ENCODE assay signal across 22 cellular contexts in the genomic region with DNA sequence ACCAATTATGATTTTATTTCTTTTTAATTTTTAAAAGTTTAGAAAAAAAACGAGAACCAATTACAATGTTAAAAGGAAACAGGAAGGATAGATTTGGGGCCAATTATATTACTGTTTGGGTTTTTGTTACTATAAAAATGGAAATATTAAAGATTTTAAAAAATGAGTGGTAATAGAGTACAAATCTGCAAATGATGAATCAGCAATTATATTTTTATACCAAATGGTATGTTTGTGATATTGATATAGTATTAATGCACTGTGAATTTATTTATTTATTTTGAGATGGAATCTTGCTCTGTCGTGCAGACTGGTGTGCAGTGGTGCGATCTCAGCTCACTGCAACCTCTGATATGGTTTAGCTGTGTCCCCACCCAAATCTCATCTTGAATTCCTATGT. TPM values are rescaled to one million over a fixed set of nuclear protein-coding genes. Genes with fewer than 3 reads are reported as not detected.
DNase-seq lines count a peak whose midpoint lies in the region; ATAC-seq, FAIRE-seq and TF ChIP-seq lines count a peak whose summit lies in the region.
"Had no signal": no experiment of that assay in that cellular context is flagged by ENCODE, and none has a peak within 500 bp of the region (broad histone marks: within the 10 kb centered on the region; RNA-seq: fewer than 3 reads in every experiment).

No MANE protein-coding gene starts in this region.

- no peak overlapping the region for H3K4ac ChIP-seq in H1 (replicated peaks; ENCODE audit: insufficient read length, low read depth, low read length)

- H3K4me1 ChIP-seq in HepG2 (ENCODE audit: insufficient read depth, low read length): no peaks in the 10 kb centered on the region
- no peaks in the 10 kb centered on the region for H3K4me1 ChIP-seq in right lobe of liver
- H3K4me1 ChIP-seq in OCI-LY7 (ENCODE audit: insufficient read depth, low read length, poor library complexity, severe bottlenecking): no peaks in the 10 kb centered on the region
- no peaks in the 10 kb centered on the region for H3K4me1 ChIP-seq in H1 (replicated peaks in 1 of 4; ENCODE audit: control insufficient read depth in 3 of 4, insufficient read depth in 4 of 4, low read length in 3 of 4)
- H3K4me1 ChIP-seq: BE2C had no signal

- H3K9me2 ChIP-seq in OCI-LY7 (ENCODE audit: insufficient read depth, low read length): no peaks in the 10 kb centered on the region

- H3K36me3 ChIP-seq in HepG2 (replicated peaks in 1 of 2; ENCODE audit: control insufficient read depth in 1 of 2, insufficient read depth in 2 of 2, low read length in 2 of 2): no peaks in the 10 kb centered on the region
- no peaks in the 10 kb centered on the region for H3K36me3 ChIP-seq in right lobe of liver
- H3K36me3 ChIP-seq in OCI-LY7 (ENCODE audit: insufficient read depth, low read length): no peaks in the 10 kb centered on the region; the same call in 1 of the 2 replicates
- H3K36me3 ChIP-seq in H1 (ENCODE audit: control insufficient read depth in 2 of 4, insufficient read depth in 4 of 4, low read length in 3 of 4): peaks cover 0 to 3% (median 0%) of the 10 kb centered on the region in 4 experiments; a peak in 1 of 8 replicates

- TF ChIP-seq CTCF in HepG2 (CRISPR knock-in tag; IDR thresholded peaks at IDR 0.05) (no peak), right lobe of liver (IDR thresholded peaks at IDR 0.05) (no peak), OCI-LY7 (conservative IDR thresholded peaks at IDR 0.05; ENCODE audit: low read length) (no peak), H1 (IDR thresholded peaks at IDR 0.05; ENCODE audit: control extremely low read depth in 1 of 3, insufficient read depth in 1 of 3, low read depth in 1 of 3, low read length in 3 of 3) (no peak)

- DNase-seq in HepG2 (ENCODE audit: low spot score): no peak
- no peak for DNase-seq in right lobe of liver
- no peak for DNase-seq in OCI-LY7 (ENCODE audit: low spot score)
- DNase-seq in H1 (ENCODE audit: low read depth in 1 of 2, low spot score in 2 of 2): no peak
- DNase-seq in NCI-H748 (lab: John Stamatoyannopoulos, UW; ENCODE audit: unreplicated experiment): no peak
- DNase-seq in stimulated activated CD4-positive, alpha-beta T cell treated with anti-CD3 and anti-CD28 coated beads, Interleukin-4, amount 100 ng/mL, for 1 hour: no peak
- DNase-seq: ACHN; BE2C; C1 segment of cervical spinal cord; CD4-positive, CD25-positive, alpha-beta regulatory T cell; CD8-positive, alpha-beta memory T cell; COR-L47; DMS153; DMS79; GDM1; H7; HFFc6 had no signal

- ATAC-seq in HepG2: no peak
- ATAC-seq in right lobe of liver: no peak
- ATAC-seq: GM23338, HCT116 had no signal

- CTCF ChIA-PET in HepG2 (lab: Yijun Ruan, JAX; ENCODE audit: low intra/inter-chr PET ratio, low total read pairs) (no interaction called here), OCI-LY7 (lab: Charles Lee; ENCODE audit: unreplicated experiment) (no interaction called here), H1 (lab: Charles Lee; ENCODE audit: partially characterized antibody) (no interaction called here)

- BruUV-seq in HepG2 (replicated peaks; lab: Mats Ljungman, UMichigan) (no TSS peak), OCI-LY7 (replicated peaks; lab: Mats Ljungman, UMichigan) (TSS peak; percentile 49)

- no peak overlapping the region for H2BK120ac ChIP-seq in H1 (replicated peaks; ENCODE audit: low read depth, low read length)

- H3K23me2 ChIP-seq in H1 (ENCODE audit: low read depth, low read length): no peaks in the 10 kb centered on the region

- H3K9me3 ChIP-seq in HepG2 (ENCODE audit: low read length): peaks cover 15% of the 10 kb centered on the region
- no peaks in the 10 kb centered on the region for H3K9me3 ChIP-seq in right lobe of liver
- peaks cover 7% of the 10 kb centered on the region; the same call in 1 of the 2 replicates for H3K9me3 ChIP-seq in OCI-LY7 (ENCODE audit: low read length)
- H3K9me3 ChIP-seq in H1 (ENCODE audit: insufficient read depth in 2 of 2, low read depth in 1 of 2, low read length in 1 of 2): peaks cover 11 to 15% of the 10 kb centered on the region in 2 experiments

- no peak overlapping the region for H2BK5ac ChIP-seq in H1 (ENCODE audit: low read depth, low read length)

- H3K4me2 ChIP-seq in HepG2 (ENCODE audit: low read depth, low read length): no peak overlapping the region
- no peak overlapping the region for H3K4me2 ChIP-seq in OCI-LY7 (ENCODE audit: low read length)
- no peak overlapping the region for H3K4me2 ChIP-seq in H1 (ENCODE audit: insufficient read depth in 1 of 2, low read depth in 2 of 2, low read length in 2 of 2)
- H3K4me2 ChIP-seq: GM23338 had no signal

- H3K79me2 ChIP-seq in HepG2 (ENCODE audit: insufficient read depth, low read length) (no peaks in the 10 kb centered on the region), OCI-LY7 (ENCODE audit: insufficient read depth, low read depth, low read length) (no peaks in the 10 kb centered on the region), H1 (ENCODE audit: control insufficient read depth in 1 of 2, insufficient read depth in 2 of 2, low read length in 2 of 2) (no peaks in the 10 kb centered on the region)

- TF ChIP-seq EP300 in HepG2 (IDR thresholded peaks at IDR 0.05; ENCODE audit: low read depth in 2 of 2, low read length in 2 of 2) (no peak), HepG2 (CRISPR knock-in tag; IDR thresholded peaks at IDR 0.05; ENCODE audit: borderline replicate concordance) (no peak), H1 (IDR thresholded peaks at IDR 0.05; ENCODE audit: borderline replicate concordance in 1 of 2, low read depth in 2 of 2, low read length in 2 of 2) (no peak)

- no peak overlapping the region for H3K18ac ChIP-seq in H1 (ENCODE audit: extremely low read depth, low read length)

- H3K4me3 ChIP-seq in HepG2 (replicated peaks in 1 of 3; ENCODE audit: insufficient read depth in 1 of 3, low read depth in 2 of 3, low read length in 3 of 3): no peak overlapping the region
- no peak overlapping the region for H3K4me3 ChIP-seq in right lobe of liver
- H3K4me3 ChIP-seq in OCI-LY7 (ENCODE audit: low read depth, low read length, poor library complexity, severe bottlenecking): no peak overlapping the region
- no peak overlapping the region for H3K4me3 ChIP-seq in H1 (ENCODE audit: extremely low read depth in 1 of 4, insufficient read depth in 2 of 4, low read depth in 3 of 4, low read length in 4 of 4)
- H3K4me3 ChIP-seq: GM23338 had no signal

- intact Hi-C loops in HepG2 (cut with micrococcal nuclease; ENCODE audit: unreplicated experiment): no loop called here
- intact Hi-C loops in right lobe of liver (cut with DNase I): no loop called here
- intact Hi-C loops in OCI-LY7 (cut with micrococcal nuclease; ENCODE audit: unreplicated experiment): no loop called here

- H3K9ac ChIP-seq in HepG2 (ENCODE audit: insufficient read depth, low read depth, low read length) (no peak overlapping the region), H1 (replicated peaks in 1 of 4; ENCODE audit: extremely low read depth in 1 of 4, low read depth in 3 of 4, low read length in 3 of 4) (no peak overlapping the region)

- no peak overlapping the region for H2BK20ac ChIP-seq in H1 (ENCODE audit: low read length)

- H2AK5ac ChIP-seq in H1 (ENCODE audit: low read depth, low read length): no peak overlapping the region

- H3K27me3 ChIP-seq in HepG2 (ENCODE audit: control insufficient read depth in 1 of 2, insufficient read depth in 2 of 2, low read length in 2 of 2) (no peaks in the 10 kb centered on the region), right lobe of liver (no peaks in the 10 kb centered on the region), H1 (replicated peaks in 1 of 4; ENCODE audit: control insufficient read depth in 3 of 4, extremely low read depth in 1 of 4, insufficient read depth in 3 of 4, low read length in 3 of 4) (no peaks in the 10 kb centered on the region)
- H3K27me3 ChIP-seq: BE2C had no signal

- H3K79me1 ChIP-seq in H1 (ENCODE audit: low read depth, low read length): no peaks in the 10 kb centered on the region

- no peak overlapping the region for H3K56ac ChIP-seq in H1 (replicated peaks; ENCODE audit: insufficient read length, low read depth, low read length)

- POLR2A ChIA-PET in HepG2 (lab: Yijun Ruan, JAX): no interaction called here
- POLR2A ChIA-PET in OCI-LY7 (lab: Charles Lee): no interaction called here
- POLR2A ChIA-PET in H1 (lab: Charles Lee; ENCODE audit: partially characterized antibody): no interaction called here

- no peak overlapping the region for H4K8ac ChIP-seq in H1 (ENCODE audit: extremely low read depth, insufficient read depth, low read length)

- in situ Hi-C loops in HepG2 (cut with HindIII; ENCODE audit: extremely low pct_ligation_motif_present, low pct_unique_long_range_greater_than_20kb): no loop called here

- no peak overlapping the region for H3K14ac ChIP-seq in H1 (ENCODE audit: insufficient read length)

- TF ChIP-seq POLR2A in HepG2 (IDR thresholded peaks at IDR 0.05; ENCODE audit: insufficient read depth in 1 of 2, low read depth in 2 of 2, low read length in 2 of 2) (no peak), right lobe of liver (IDR thresholded peaks at IDR 0.05) (no peak), H1 (IDR thresholded peaks at IDR 0.05; ENCODE audit: control extremely low read depth in 1 of 2, low read depth in 2 of 2, low read length in 2 of 2) (no peak)

- H2BK15ac ChIP-seq in H1 (ENCODE audit: low read length): no peak overlapping the region

- WGBS in HepG2 (ENCODE audit: low lambda C conversion rate): 76% methylated on average over 3 of the region's 3 CpGs
- 91% methylated on average over 3 of the region's 3 CpGs for WGBS in right lobe of liver (ENCODE audit: insufficient coverage, low coverage, low lambda C conversion rate, missing lambda C conversion rate)
- 95% methylated on average over 3 of the region's 3 CpGs; no CpG with 5 or more reads in 1 of the 2 experiments for WGBS in H1 (ENCODE audit: extremely low coverage in 1 of 2, insufficient coverage in 1 of 2, insufficient read length in 1 of 2, insufficient replicate concordance in 2 of 2, low coverage in 1 of 2, low lambda C conversion rate in 2 of 2, missing lambda C conversion rate in 1 of 2), 2 experiments

- H3K27ac ChIP-seq in HepG2 (ENCODE audit: extremely low read length, insufficient read depth, low read length) (no peak overlapping the region), right lobe of liver (no peak overlapping the region), OCI-LY7 (ENCODE audit: low read depth, low read length, poor library complexity, severe bottlenecking) (no peak overlapping the region), H1 (ENCODE audit: low read depth, low read length) (no peak overlapping the region)

- H4K91ac ChIP-seq in H1 (replicated peaks; ENCODE audit: insufficient read length, low read length): no peak overlapping the region

- FAIRE-seq in HepG2 (lab: Jason Lieb, UNC) (no peak), H1 (lab: Jason Lieb, UNC) (no peak)
- FAIRE-seq: GM12892, HTR-8/SVneo had no signal

- H2AFZ ChIP-seq in HepG2 (ENCODE audit: low read length) (no peak overlapping the region), OCI-LY7 (ENCODE audit: low read length) (no peak overlapping the region), H1 (ENCODE audit: low read length) (no peak overlapping the region)
- H2AFZ ChIP-seq: GM23338 had no signal

- H3K23ac ChIP-seq in H1 (ENCODE audit: insufficient read length): no peak overlapping the region

- H4K20me1 ChIP-seq in HepG2 (ENCODE audit: insufficient read depth, low read length): no peaks in the 10 kb centered on the region
- no peaks in the 10 kb centered on the region for H4K20me1 ChIP-seq in OCI-LY7 (ENCODE audit: insufficient read depth, low read length)
- H4K20me1 ChIP-seq in H1 (replicated peaks in 1 of 2; ENCODE audit: control insufficient read depth in 1 of 2, insufficient read depth in 2 of 2, low read length in 2 of 2): no peaks in the 10 kb centered on the region

- no peak overlapping the region for H4K5ac ChIP-seq in H1 (ENCODE audit: insufficient read length, low read depth, low read length)

- H2BK12ac ChIP-seq in H1 (ENCODE audit: low read depth, low read length): no peak overlapping the region

- no peak for TF ChIP-seq RAD21 in HepG2 (CRISPR knock-in tag; IDR thresholded peaks at IDR 0.05)
- no peak for TF ChIP-seq RAD21 in H1 (IDR thresholded peaks at IDR 0.05 in 1 of 2, conservative IDR thresholded peaks at IDR 0.05 in 1 of 2; ENCODE audit: low read depth in 2 of 2, low read length in 2 of 2)

RNA-seq across cellular contexts. Expression of a gene that starts 11.5 kb away (rescaled TPM):
- total RNA-seq in HepG2 (2016; rRNA removed; fragmentation: Illumina TruSeq; extraction: Trizol) (not detected in 2 replicates), right lobe of liver (1 to 10 TPM in 1 of 6 experiments, under 1 TPM in 5; 0.06 to 1.3 (median 0.48) TPM), OCI-LY7 (2022) (0.29 and 0.33 TPM in 2 replicates)
- not detected in 2 replicates for total RNA-seq in HepG2 (2016; cell fraction: cytosol; rRNA removed; fragmentation: Illumina TruSeq; extraction: Trizol; ENCODE audit: low read depth)
- not detected in 2 replicates for total RNA-seq in HepG2 (2016; cell fraction: insoluble cytoplasmic fraction; rRNA removed; fragmentation: Illumina TruSeq; extraction: Trizol)
- not detected in 2 replicates for total RNA-seq in HepG2 (2016; cell fraction: membrane; rRNA removed; fragmentation: Illumina TruSeq; extraction: Trizol)
- total RNA-seq in HepG2 (2016; cell fraction: nucleus; rRNA removed; fragmentation: Illumina TruSeq; extraction: Trizol): not detected in 2 replicates
- polyA plus RNA-seq in HepG2 (2011; rRNA removed) (0.09 and 0.12 TPM in 2 replicates), H1 (2011; rRNA removed) (0.03 TPM in 1 of 2 replicates, not detected in the other)
- 0.05 TPM in 1 of 2 replicates, not detected in the other for polyA plus RNA-seq in HepG2 (2011; cell fraction: cytosol; rRNA removed)
- polyA plus RNA-seq in HepG2 (2011; cell fraction: nucleus; rRNA removed): 0.21 and 0.40 TPM in 2 replicates
- polyA plus RNA-seq in HepG2 (2012): 0.04 TPM in 1 of 2 replicates, not detected in the other
- polyA plus RNA-seq in HepG2 (2016; cell fraction: cytosol; fragmentation: Illumina TruSeq; extraction: Trizol; ENCODE audit: low read depth): not detected in 2 replicates
- not detected in 2 replicates for polyA plus RNA-seq in HepG2 (2016; cell fraction: insoluble cytoplasmic fraction; fragmentation: Illumina TruSeq; extraction: Trizol; ENCODE audit: low read depth)
- not detected in 2 replicates for polyA plus RNA-seq in HepG2 (2016; cell fraction: membrane; fragmentation: Illumina TruSeq; extraction: Trizol; ENCODE audit: low read depth)
- 0.68 and 0.77 TPM in 2 replicates for polyA plus RNA-seq in HepG2 (2016; cell fraction: nucleus; fragmentation: Illumina TruSeq; extraction: Trizol; ENCODE audit: insufficient read depth, low read depth)
- polyA minus RNA-seq in HepG2 (2011; rRNA and poly(A)+ RNA removed; ENCODE audit: low replicate concordance): 0.04 and 0.54 TPM in 2 replicates
- not detected in 2 replicates for polyA minus RNA-seq in HepG2 (2011; cell fraction: cytosol; rRNA and poly(A)+ RNA removed)
- polyA minus RNA-seq in HepG2 (2011; cell fraction: nucleus; rRNA and poly(A)+ RNA removed): 0.25 and 0.26 TPM in 2 replicates
- 0.06 and 0.10 TPM in 2 replicates for total RNA-seq in OCI-LY7 (2014; rRNA removed; shearing (Covaris generic))
- total RNA-seq in H1 (2021; fragmentation: NEBNext Ultra II Directional; extraction: Animal tissue kit (Norgen Biotek cat#: 25700)): 0.29 and 0.34 TPM in 2 replicates
- polyA plus RNA-seq in H1 (2011; cell fraction: cytosol; rRNA removed): 0.01 TPM
- 0.44 TPM for polyA plus RNA-seq in H1 (2011; cell fraction: nucleus; rRNA removed)
- polyA plus RNA-seq in H1 (2012, experiment 1 of 2): 0.05 to 0.08 TPM (median 0.06 TPM) in 3 of 4 replicates, not detected in the other
- polyA plus RNA-seq in H1 (2012, experiment 2 of 2): 0.16 TPM
- polyA plus RNA-seq in H1 (2013, experiment 1 of 2): under 0.01 TPM
- 0.02 TPM for polyA plus RNA-seq in H1 (2013, experiment 2 of 2)
- polyA minus RNA-seq in H1 (2011; rRNA and poly(A)+ RNA removed): 0.03 TPM in 1 of 2 replicates, not detected in the other
- polyA minus RNA-seq in H1 (2011; cell fraction: cytosol; rRNA and poly(A)+ RNA removed): not detected
- polyA minus RNA-seq in H1 (2011; cell fraction: nucleus; rRNA and poly(A)+ RNA removed): not detected
- total RNA-seq: A172, GM23338, H7 had no signal
